ENCODE assay signal across 12 cellular contexts in the genomic region with DNA sequence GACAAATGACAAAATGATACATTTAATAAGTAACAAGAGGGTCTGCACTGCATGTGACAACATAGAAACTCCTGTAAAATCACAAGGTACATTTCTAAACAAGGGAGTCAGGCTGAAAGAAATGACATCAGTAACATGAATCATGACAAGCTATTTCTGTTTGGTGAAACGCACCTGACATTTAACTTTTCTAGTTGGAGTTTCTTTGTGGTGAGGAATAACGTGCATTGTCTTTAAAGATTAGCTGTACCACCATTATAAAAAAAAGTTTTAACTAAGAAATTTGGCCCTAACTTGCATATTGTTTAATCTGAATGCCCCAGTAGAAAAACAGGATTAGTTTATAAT.
DNase-seq lines count a peak whose midpoint lies in the region; ATAC-seq and TF ChIP-seq lines count a peak whose summit lies in the region.
"Had no signal": no experiment of that assay in that cellular context is flagged by ENCODE, and none has a peak within 500 bp of the region (broad histone marks: within the 10 kb centered on the region; RNA-seq: fewer than 3 reads in every experiment).

No MANE protein-coding gene starts in this region.

- no peaks in the 10 kb centered on the region for H3K9me3 Mint-ChIP-seq in CD4-positive, alpha-beta T cell

- H3K4me1 Mint-ChIP-seq in CD4-positive, alpha-beta T cell (ENCODE audit: low read depth): peaks cover 59% of the 10 kb centered on the region

- peak overlapping the region; percentile 94 for H3K27ac Mint-ChIP-seq in CD4-positive, alpha-beta T cell

- peaks cover 64% of the 10 kb centered on the region for H3K36me3 Mint-ChIP-seq in CD4-positive, alpha-beta T cell (ENCODE audit: low read depth)

- TF ChIP-seq CTCF in CD4-positive, alpha-beta T cell (IDR thresholded peaks at IDR 0.05): no peak

- peak overlapping the region; percentile 73 for H3K27ac ChIP-seq in CD4-positive, alpha-beta T cell (ENCODE audit: low read depth, low read length)
- H3K27ac ChIP-seq in caudate nucleus (ENCODE audit: low read depth, low read length): no peak overlapping the region
- H3K27ac ChIP-seq: C4-2B, sigmoid colon, thoracic aorta had no signal

- H3K27me3 Mint-ChIP-seq in CD4-positive, alpha-beta T cell: no peaks in the 10 kb centered on the region

- DNase-seq in CD4-positive, alpha-beta T cell: no peak
- DNase-seq in amniotic epithelial cell (ENCODE audit: low read depth) (peak; percentile 10), caudate nucleus (lab: John Stamatoyannopoulos, UW) (no peak), globus pallidus (ENCODE audit: low spot score) (no peak), cerebellar nuclear complex (lab: John Stamatoyannopoulos, UW) (no peak)
- no peak for DNase-seq in effector CD4-positive, alpha-beta T cell
- DNase-seq: heart right ventricle, sigmoid colon had no signal

- no peaks in the 10 kb centered on the region for H3K9me3 ChIP-seq in CD4-positive, alpha-beta T cell (ENCODE audit: control insufficient read depth, low read length)
- H3K9me3 ChIP-seq: heart right ventricle, sigmoid colon, thoracic aorta had no signal

- peak; percentile 65 for ATAC-seq in CD4-positive, alpha-beta T cell (ENCODE audit: poor library complexity)
- ATAC-seq in GM19452 (IDR thresholded peaks at IDR 0.05; ENCODE audit: unreplicated experiment): peak; percentile 49
- peak; percentile 59 for ATAC-seq in HG03139 (IDR thresholded peaks at IDR 0.05; ENCODE audit: unreplicated experiment)
- ATAC-seq: heart right ventricle had no signal

- H3K4me3 Mint-ChIP-seq in CD4-positive, alpha-beta T cell: peak overlapping the region; percentile 73

- CTCF ChIA-PET in CD4-positive, alpha-beta T cell (lab: Charles Lee): interaction anchor here (1.0 to 2.9 kb wide), 4 partner anchors 13 to 657 kb away, joined by 3 to 8 read pairs (median 4); partner anchors contain the start of gene KLF5

- no peaks in the 10 kb centered on the region for H3K27me3 ChIP-seq in CD4-positive, alpha-beta T cell (ENCODE audit: control insufficient read depth, insufficient read depth, low read length)
- H3K27me3 ChIP-seq: heart right ventricle, sigmoid colon had no signal

- POLR2A ChIA-PET in CD4-positive, alpha-beta T cell (lab: Charles Lee): interaction anchor here (1.8 to 5.6 kb wide), 4 partner anchors 9 to 195 kb away, joined by 4 to 25 read pairs (median 12); no protein-coding TSS in a partner anchor

- intact Hi-C loops in CD4-positive, alpha-beta T cell (cut with DNase I, micrococcal nuclease): loop anchor here in 1 of 2 experiments (1.0 kb wide), 1 partner anchor 14 kb away; no protein-coding TSS in a partner anchor
